In genomic region chr1:220123889-220124288, GRCh38 we compare ENCODE assay signal across 1 cellular context.
TF ChIP-seq lines count a peak whose summit lies in the region.

No MANE protein-coding gene starts in this region.

TF ChIP-seq in WTC11, 78 proteins besides CTCF, POLR2A, EP300 and RAD21 (continued from another document):
- TF ChIP-seq ATF2 (CRISPR knock-in tag; IDR thresholded peaks at IDR 0.05; ENCODE audit: borderline replicate concordance, low read depth) (no peak), ZNF423 (CRISPR knock-in tag; IDR thresholded peaks at IDR 0.05) (no peak), CBFB (CRISPR knock-in tag; IDR thresholded peaks at IDR 0.05; ENCODE audit: low read depth) (no peak), GABPB1 (CRISPR knock-in tag; IDR thresholded peaks at IDR 0.05) (no peak), ZNF138 (CRISPR knock-in tag; conservative IDR thresholded peaks at IDR 0.05) (no peak), SMAD3 (CRISPR knock-in tag; IDR thresholded peaks at IDR 0.05; ENCODE audit: borderline replicate concordance) (no peak)
